Comparison of ENCODE assay signal across 8 cellular contexts in genomic region chr13:73828811-73829210, GRCh38.
"Had no signal": no experiment of that assay in that cellular context is flagged by ENCODE, and none has a peak within 500 bp of the region (broad histone marks: within the 10 kb centered on the region; RNA-seq: fewer than 3 reads in every experiment).

No MANE protein-coding gene starts in this region.

- ATAC-seq: activated naive CD4-positive, alpha-beta T cell treated with anti-CD3 and anti-CD28 coated beads, Interleukin-2, amount 50 U/mL, for 72 hours; gastroesophageal sphincter had no signal

- H3K4me3 Mint-ChIP-seq: T-helper 2 cell treated with Interferon-gamma antibody and Interleukin-4, amounts not matched to agents 5 μg/mL and 100 μg/mL, for 36 hours had no signal

- H3K27ac Mint-ChIP-seq: activated naive CD4-positive, alpha-beta T cell treated with anti-CD3 and anti-CD28 coated beads, Interleukin-2, amount 50 U/mL, for 72 hours; T-helper 2 cell treated with Interferon-gamma antibody and Interleukin-4, amounts not matched to agents 5 μg/mL and 100 μg/mL, for 36 hours had no signal

- DNase-seq: activated CD4-positive, alpha-beta T cell treated with anti-CD3 and anti-CD28 coated beads for 48 hours; activated effector memory CD4-positive, alpha-beta T cell treated with anti-CD3 and anti-CD28 coated beads, Interleukin-2, amount 50 U/mL, for 16 hours; aorta; stimulated activated CD4-positive, alpha-beta T cell treated with anti-CD3 and anti-CD28 coated beads, Interleukin-2, amount 100 ng/mL, for 48 hours; uterus had no signal

- H3K9me3 Mint-ChIP-seq: T-helper 2 cell treated with Interferon-gamma antibody and Interleukin-4, amounts not matched to agents 5 μg/mL and 100 μg/mL, for 36 hours had no signal
